ENCODE assay signal across 8 cellular contexts in the genomic region with DNA sequence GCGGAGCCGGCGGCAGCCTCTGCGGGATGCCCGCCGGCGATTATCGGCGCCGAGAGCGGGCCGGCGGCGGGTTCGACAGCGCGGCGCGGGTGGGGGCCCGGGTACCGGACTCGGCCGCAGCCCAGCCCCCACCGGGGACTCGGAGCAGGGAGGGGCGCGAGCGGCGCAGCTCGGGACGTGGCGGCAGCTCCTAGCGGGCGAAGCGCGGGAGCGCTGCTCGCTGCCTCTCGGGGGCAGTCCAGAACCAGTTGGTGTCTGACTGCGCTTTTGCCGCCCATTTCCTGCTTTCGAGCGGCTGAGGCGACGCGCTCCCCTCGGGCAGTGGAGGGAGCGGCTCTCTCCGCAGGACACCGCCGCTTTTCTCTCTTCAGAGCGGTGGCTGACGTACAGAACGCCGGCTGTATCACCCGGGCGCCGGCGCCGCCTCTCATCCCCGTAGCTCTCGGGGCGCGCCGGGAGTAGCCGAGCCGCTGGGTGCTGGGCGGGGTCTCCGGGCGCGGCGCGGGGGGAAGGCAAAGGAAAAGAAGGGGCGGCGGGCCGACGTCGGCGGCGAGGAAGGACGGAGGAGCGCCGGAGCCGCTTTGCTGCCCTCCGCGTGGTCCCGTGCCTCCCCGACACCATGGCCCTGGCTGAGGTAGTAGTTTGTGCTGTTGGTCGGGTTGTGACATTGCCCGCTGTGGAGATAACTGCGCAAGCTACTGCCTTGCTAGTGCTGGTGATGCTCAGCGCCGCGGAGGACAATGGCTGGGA.
DNase-seq lines count a peak whose midpoint lies in the region; TF ChIP-seq lines count a peak whose summit lies in the region.

No MANE protein-coding gene starts in this region.

- WGBS in adrenal gland, 4 donors = 0% methylated on average over 15 to 94 of the region's 94 CpGs
- under 1% methylated on average over 71 of the region's 94 CpGs for whole genome bisulfite sequencing in prostate gland
- under 1% methylated on average over 94 of the region's 94 CpGs for WGBS in urinary bladder

- H3K27me3 ChIP-seq in adrenal gland = no peaks in the 10 kb centered on the region
- H3K27me3 ChIP-seq in left ventricle myocardium inferior (ENCODE audit: low read depth) = no peaks in the 10 kb centered on the region
- no peaks in the 10 kb centered on the region for H3K27me3 ChIP-seq in prostate gland (replicated peaks; ENCODE audit: insufficient read depth)

- peak overlapping the region; percentile 91 to 100 (median 97) for H3K27ac ChIP-seq in adrenal gland
- H3K27ac ChIP-seq in left ventricle myocardium inferior (replicated peaks) = peak overlapping the region; percentile 100
- H3K27ac ChIP-seq in prostate gland = peak overlapping the region; percentile 99
- peak overlapping the region; percentile 99 for H3K27ac ChIP-seq in urinary bladder (ENCODE audit: low read depth)

- H3K9me3 Mint-ChIP-seq in HFFc6 = no peaks in the 10 kb centered on the region

- TF ChIP-seq CTCF in GM12872 (IDR thresholded peaks at IDR 0.05; ENCODE audit: insufficient read depth, low read depth, low read length) = peak; percentile 48
- TF ChIP-seq CTCF in HFFc6 (IDR thresholded peaks at IDR 0.05) = peak; percentile 70
- peak in 5 of 6 experiments; percentile 36 to 74 (median 60) for TF ChIP-seq CTCF in adrenal gland (IDR thresholded peaks at IDR 0.05)
- TF ChIP-seq CTCF in left ventricle myocardium inferior (IDR thresholded peaks at IDR 0.05; ENCODE audit: borderline replicate concordance) = peak; percentile 71
- TF ChIP-seq CTCF in prostate gland (IDR thresholded peaks at IDR 0.05) = peak; percentile 15 to 80 (median 60)

- H3K36me3 ChIP-seq in adrenal gland (replicated peaks in 1 of 2) (no peaks in the 10 kb centered on the region), left ventricle myocardium inferior (no peaks in the 10 kb centered on the region), prostate gland (no peaks in the 10 kb centered on the region), urinary bladder (ENCODE audit: insufficient read depth) (no peaks in the 10 kb centered on the region)

- H3K4me1 Mint-ChIP-seq in HFFc6 (ENCODE audit: low read depth) = peaks cover 63% of the 10 kb centered on the region

- intact Hi-C loops in adrenal gland (cut with DNase I) = no loop called here
- intact Hi-C loops in left ventricle myocardium inferior (cut with micrococcal nuclease) = loop anchor here (5.0 kb wide), 1 partner anchor 189 kb away; no protein-coding TSS in a partner anchor
- intact Hi-C loops in prostate gland (cut with DNase I) = loop anchor here (5.0 kb wide), 1 partner anchor 189 kb away; no protein-coding TSS in a partner anchor

- H3K4me1 ChIP-seq in adrenal gland (replicated peaks in 1 of 2) (peaks cover 6 to 26% of the 10 kb centered on the region in 2 donors), left ventricle myocardium inferior (peaks cover 39% of the 10 kb centered on the region), prostate gland (replicated peaks) (no peaks in the 10 kb centered on the region), urinary bladder (ENCODE audit: insufficient read depth) (no peaks in the 10 kb centered on the region)

- H3K4me3 ChIP-seq in adrenal gland (peak overlapping the region; percentile 56 to 80 (median 66)), left ventricle myocardium inferior (peak overlapping the region; percentile 86), prostate gland (peak overlapping the region; percentile 63 to 85), urinary bladder (ENCODE audit: low read depth, low read length) (peak overlapping the region; percentile 77)

- H3K27ac Mint-ChIP-seq in HFFc6 = peak overlapping the region; percentile 99

- H3K4me3 Mint-ChIP-seq in HFFc6 = peak overlapping the region; percentile 97

- peaks cover 4% of the 10 kb centered on the region; the same call in 1 of the 2 replicates for H3K27me3 Mint-ChIP-seq in HFFc6 (ENCODE audit: insufficient read depth)

- DNase-seq in HFFc6 = peak; percentile 84
- peak; percentile 84 for DNase-seq in MV-4-11 (lab: John Stamatoyannopoulos, UW)
- peak; percentile 85 for DNase-seq in SW480 (ENCODE audit: low spot score)
- DNase-seq in adrenal gland = peak; percentile 84 to 89 (median 87)
- DNase-seq in left ventricle myocardium inferior = peak; percentile 87
- peak; percentile 86 for DNase-seq in prostate gland (ENCODE audit: low spot score)

- peaks cover 27% of the 10 kb centered on the region for H3K36me3 Mint-ChIP-seq in HFFc6 (ENCODE audit: low read depth)

- no peaks in the 10 kb centered on the region for H3K9me3 ChIP-seq in adrenal gland (replicated peaks in 1 of 3)
- no peaks in the 10 kb centered on the region for H3K9me3 ChIP-seq in left ventricle myocardium inferior (replicated peaks)
- H3K9me3 ChIP-seq in prostate gland = no peaks in the 10 kb centered on the region

- TF ChIP-seq POLR2A in adrenal gland (IDR thresholded peaks at IDR 0.05) (peak; percentile 73 to 79), prostate gland (IDR thresholded peaks at IDR 0.05) (peak; percentile 14)

Comparison
In these comparisons a context has a peak if more than half of its experiments do, and no peak if none do; other contexts are left out.
1. Peak in every context shown above with its lines: DNase-seq, H3K4me3 ChIP-seq and H3K27ac ChIP-seq.
2. intact Hi-C loops: an anchor here in left ventricle myocardium inferior (5.0 kb wide) and prostate gland (5.0 kb wide); none called in adrenal gland.